Comparison of ENCODE assay signal across 1 cellular context in the genomic region with DNA sequence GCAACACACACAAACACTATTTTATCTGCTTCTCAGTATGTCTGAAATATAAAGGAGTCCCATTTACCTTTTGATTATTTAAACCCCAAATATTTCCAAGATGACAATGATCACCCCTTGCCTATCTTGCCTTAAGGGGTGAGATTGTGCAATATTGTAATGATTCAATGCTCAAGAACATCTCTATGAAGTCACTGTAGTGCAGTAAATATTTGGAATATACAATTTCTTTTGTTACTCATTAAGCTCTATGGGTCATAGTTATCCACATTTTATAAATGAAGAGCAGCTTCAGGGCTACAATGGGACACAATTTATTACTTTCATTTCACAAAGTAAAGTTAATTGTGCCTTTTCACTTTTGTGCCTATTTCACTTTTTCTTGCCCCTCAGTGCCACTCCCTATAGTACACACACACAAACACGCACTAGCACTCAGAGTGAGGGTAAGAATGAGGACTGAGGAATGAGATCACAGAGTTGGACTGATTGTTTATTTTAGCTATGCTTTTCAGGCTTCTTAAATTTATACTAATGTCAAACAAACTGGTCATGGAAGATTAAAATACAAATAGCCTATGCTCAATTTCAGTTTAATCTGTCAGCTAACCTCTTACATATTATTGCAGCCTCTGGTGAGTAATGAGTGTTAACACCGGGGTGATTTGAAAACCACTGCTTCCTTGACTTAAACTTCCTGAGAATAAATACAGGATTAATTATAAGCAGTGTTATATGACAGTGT.
TF ChIP-seq lines count a peak whose summit lies in the region.

No MANE protein-coding gene starts in this region.

TF ChIP-seq in SK-N-SH treated with all-trans-retinoic acid at 6 μM for 48 hours, 23 proteins besides CTCF, POLR2A, EP300 and RAD21 (continued from another document):
- TF ChIP-seq ARNTL (CRISPR knock-in tag; IDR thresholded peaks at IDR 0.05; ENCODE audit: borderline replicate concordance, low read depth) (no peak), RARB (CRISPR knock-in tag; IDR thresholded peaks at IDR 0.05) (no peak), ZFP30 (CRISPR knock-in tag; IDR thresholded peaks at IDR 0.05) (no peak)
